In the genomic region with DNA sequence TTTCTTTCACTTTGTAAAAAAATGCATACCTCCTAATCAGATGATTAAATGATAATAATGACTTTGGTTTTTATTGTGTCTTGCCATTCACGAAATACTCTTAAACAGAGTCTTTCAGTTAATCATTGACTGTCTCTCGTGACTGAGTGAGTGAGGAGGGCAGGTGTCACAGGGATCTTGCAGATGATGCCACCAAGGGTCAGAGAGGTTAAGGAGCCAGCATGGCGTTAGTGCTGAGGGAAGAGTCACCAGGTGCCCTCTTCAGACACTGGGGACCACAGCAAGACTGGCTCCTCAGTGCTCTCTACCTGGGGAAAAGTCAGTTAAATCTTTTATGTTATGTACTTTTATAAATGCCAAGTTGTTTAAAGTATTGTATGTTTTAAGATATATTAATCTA, we compare ENCODE assay signal across 29 cellular contexts.
"Had no signal": no experiment of that assay in that cellular context is flagged by ENCODE, and none has a peak within 500 bp of the region (broad histone marks: within the 10 kb centered on the region; RNA-seq: fewer than 3 reads in every experiment).

No MANE protein-coding gene starts in this region.

- ATAC-seq: activated CD8-positive, alpha-beta T cell treated with anti-CD3 and anti-CD28 coated beads, Interleukin-2, amount 10 ng/mL, durations not matched to agents 7 days and 5 days; activated naive CD4-positive, alpha-beta T cell treated with anti-CD3 and anti-CD28 coated beads, Interleukin-2, amount 50 U/mL, for 72 hours; body of pancreas; K562; Panc1; T-helper 17 cell had no signal

- H3K27me3 ChIP-seq: adrenal gland, body of pancreas, breast epithelium, SJCRH30 had no signal

- H3K27me3 Mint-ChIP-seq: activated B cell treated with CpG ODN at 0.5 μM for 24 hours; activated T-cell treated with anti-CD3 and anti-CD28 coated beads, Interleukin-2, amount 50 U/mL, for 24 hours; T-helper 17 cell had no signal

- DNase-seq: activated B cell treated with CpG ODN at 0.5 μM for 24 hours; activated CD4-positive, alpha-beta T cell treated with anti-CD3 and anti-CD28 coated beads for 48 hours; activated CD4-positive, alpha-beta T cell treated with anti-CD3 and anti-CD28 coated beads, Interleukin-2, amount 50 U/mL, for 48 hours; activated CD4-positive, CD25-positive, alpha-beta regulatory T cell treated with anti-CD3 and anti-CD28 coated beads, Interleukin-2, amount 50 U/mL, for 72 hours; activated CD8-positive, alpha-beta T cell treated with anti-CD3 and anti-CD28 coated beads, Interleukin-2, amount 10 ng/mL, durations not matched to agents 7 days and 5 days; activated gamma-delta T cell; activated naive CD4-positive, alpha-beta T cell treated with anti-CD3 and anti-CD28 coated beads for 36 hours; activated T-cell treated with anti-CD3 and anti-CD28 coated beads, Interleukin-2, amount 50 U/mL, for 24 hours; adrenal gland; body of pancreas; NCI-H1092 treated with DMSO at 0.1 percent for 48 hours; NCI-H1417; NCI-H146; NCI-H187; NCI-H2029 treated with DMSO at 0.1 percent for 48 hours; NCI-H2107; NCI-H2171 treated with DMSO at 0.1 percent for 48 hours; NCI-H2227 treated with DMSO at 0.1 percent for 48 hours; NCI-H446 treated with DMSO at 0.1 percent for 48 hours; NCI-H524; SHP77; SJCRH30; T-helper 17 cell had no signal

- H3K27ac ChIP-seq: adrenal gland, body of pancreas, breast epithelium, SJCRH30, SK-N-MC had no signal

- H3K9me3 ChIP-seq: adrenal gland, body of pancreas, breast epithelium, SJCRH30 had no signal

- H3K4me3 ChIP-seq: adrenal gland, body of pancreas, breast epithelium, K562, SJCRH30, SK-N-MC had no signal

- H3K27ac Mint-ChIP-seq: activated B cell treated with CpG ODN at 0.5 μM for 24 hours; activated CD8-positive, alpha-beta T cell treated with anti-CD3 and anti-CD28 coated beads, Interleukin-2, amount 10 ng/mL, durations not matched to agents 7 days and 5 days; activated naive CD4-positive, alpha-beta T cell treated with anti-CD3 and anti-CD28 coated beads for 36 hours; activated naive CD4-positive, alpha-beta T cell treated with anti-CD3 and anti-CD28 coated beads, Interleukin-2, amount 50 U/mL, for 72 hours; activated T-cell treated with anti-CD3 and anti-CD28 coated beads, Interleukin-2, amount 50 U/mL, for 24 hours; activated T-helper 2 cell treated with anti-CD3 and anti-CD28 coated beads, Interferon-gamma antibody, Interleukin-2, Interleukin-4, amounts not matched to agents 10 μg/mL and 5 μg/mL and 100 μg/mL, durations not matched to agents 14 hours and 24 hours and 36 hours; T-helper 17 cell had no signal

- H3K4me1 ChIP-seq: adrenal gland, body of pancreas, breast epithelium had no signal

- H3K9me3 Mint-ChIP-seq: activated B cell treated with CpG ODN at 0.5 μM for 24 hours; activated naive CD4-positive, alpha-beta T cell treated with anti-CD3 and anti-CD28 coated beads for 36 hours; activated naive CD4-positive, alpha-beta T cell treated with anti-CD3 and anti-CD28 coated beads, Interleukin-2, amount 50 U/mL, for 72 hours; activated T-cell treated with anti-CD3 and anti-CD28 coated beads, Interleukin-2, amount 50 U/mL, for 24 hours; activated T-helper 2 cell treated with anti-CD3 and anti-CD28 coated beads, Interferon-gamma antibody, Interleukin-2, Interleukin-4, amounts not matched to agents 10 μg/mL and 5 μg/mL and 100 μg/mL, durations not matched to agents 14 hours and 24 hours and 36 hours had no signal

- H3K4me3 Mint-ChIP-seq: activated B cell treated with CpG ODN at 0.5 μM for 24 hours; activated CD8-positive, alpha-beta T cell treated with anti-CD3 and anti-CD28 coated beads, Interleukin-2, amount 10 ng/mL, durations not matched to agents 7 days and 5 days; activated naive CD4-positive, alpha-beta T cell treated with anti-CD3 and anti-CD28 coated beads for 36 hours; activated T-cell treated with anti-CD3 and anti-CD28 coated beads, Interleukin-2, amount 50 U/mL, for 24 hours; T-helper 17 cell had no signal
